10 cellular contexts compared by ENCODE assay signal in genomic region chr1:227730630-227731151, GRCh38. TPM values are rescaled to one million over a fixed set of nuclear protein-coding genes. Genes with fewer than 3 reads are reported as not detected.
A peak's percentile ranks its signal among the peaks of the same experiment; 100 is the strongest.
DNase-seq lines count a peak whose midpoint lies in the region; ATAC-seq and TF ChIP-seq lines count a peak whose summit lies in the region.
"Had no signal": no experiment of that assay in that cellular context is flagged by ENCODE, and none has a peak within 500 bp of the region (broad histone marks: within the 10 kb centered on the region; RNA-seq: fewer than 3 reads in every experiment).

No MANE protein-coding gene starts in this region.

- no peak for ATAC-seq in natural killer cell

- no peak overlapping the region for H2AFZ ChIP-seq in mammary epithelial cell (ENCODE audit: low read depth, low read length)
- no peak overlapping the region for H2AFZ ChIP-seq in PC-9
- no peak overlapping the region for H2AFZ ChIP-seq in hepatocyte

- H3K9me3 ChIP-seq in mammary epithelial cell (replicated peaks; ENCODE audit: insufficient read depth, low read length) (no peaks in the 10 kb centered on the region), PC-9 (ENCODE audit: insufficient read depth, low read depth) (peaks cover 11% of the 10 kb centered on the region; the same call in 1 of the 2 replicates), hepatocyte (ENCODE audit: low read depth) (no peaks in the 10 kb centered on the region), uterus (no peaks in the 10 kb centered on the region)

- H3K4me1 Mint-ChIP-seq in MCF 10A (ENCODE audit: insufficient read depth, unreplicated experiment) (peaks cover 42% of the 10 kb centered on the region), natural killer cell (peaks cover 20 to 36% of the 10 kb centered on the region in 2 donors)

- H4K20me1 ChIP-seq in mammary epithelial cell (ENCODE audit: insufficient read depth, low read length) (no peaks in the 10 kb centered on the region), PC-9 (ENCODE audit: insufficient read depth) (peaks cover 6% of the 10 kb centered on the region; the same call in 1 of the 2 replicates), hepatocyte (ENCODE audit: insufficient read depth, poor library complexity, severe bottlenecking) (peaks cover 3% of the 10 kb centered on the region)

- H3K9me3 Mint-ChIP-seq in MCF 10A (ENCODE audit: unreplicated experiment) (no peaks in the 10 kb centered on the region), natural killer cell (no peaks in the 10 kb centered on the region)

- CTCF ChIA-PET in MCF 10A (lab: Yijun Ruan, JAX): interaction anchor here (2.7 kb wide), 1 partner anchor 29 kb away, joined by 12 read pairs; no protein-coding TSS in a partner anchor
- CTCF ChIA-PET in mammary epithelial cell (lab: Charles Lee; ENCODE audit: low non-redundant PET): interaction anchor here (0.7 kb wide), 1 partner anchor 371 kb away, joined by 7 read pairs; no protein-coding TSS in a partner anchor
- CTCF ChIA-PET in PC-9 (lab: Charles Lee): interaction anchor here (1.3 kb wide), 1 partner anchor 35 kb away, joined by 3 read pairs; no protein-coding TSS in a partner anchor

- no peak for TF ChIP-seq POLR2A in uterus (IDR thresholded peaks at IDR 0.05)

- no peak overlapping the region for H3K9ac ChIP-seq in mammary epithelial cell (ENCODE audit: insufficient read depth, low read length)

- DNase-seq in MCF 10A (ENCODE audit: unreplicated experiment) (no peak), mammary epithelial cell (no peak), PC-9 (no peak), hepatocyte (ENCODE audit: low spot score) (no peak), uterus (no peak), GDM1 (lab: John Stamatoyannopoulos, UW) (no peak), natural killer cell (no peak), NCI-H345 (lab: John Stamatoyannopoulos, UW) (no peak)
- DNase-seq: NCI-H1436 treated with DMSO at 0.1 percent for 48 hours had no signal

- H3K27me3 Mint-ChIP-seq in MCF 10A (ENCODE audit: insufficient read depth, unreplicated experiment): no peaks in the 10 kb centered on the region
- H3K27me3 Mint-ChIP-seq in natural killer cell (ENCODE audit: low read depth in 2 of 2): peaks cover 7 to 10% of the 10 kb centered on the region in 2 donors

- BruUV-seq in MCF 10A (replicated peaks; lab: Mats Ljungman, UMichigan): no TSS peak
- no TSS peak for BruUV-seq in mammary epithelial cell (replicated peaks; lab: Mats Ljungman, UMichigan)
- no TSS peak for BruUV-seq in PC-9 (replicated peaks; lab: Mats Ljungman, UMichigan)

- H3F3A ChIP-seq in PC-9 (ENCODE audit: insufficient read depth, low read depth): peaks cover 18% of the 10 kb centered on the region; the same call in 1 of the 2 replicates

- no peak overlapping the region for H3K27ac ChIP-seq in mammary epithelial cell (ENCODE audit: insufficient read depth, low read depth, low read length)
- no peak overlapping the region for H3K27ac ChIP-seq in PC-9
- no peak overlapping the region for H3K27ac ChIP-seq in hepatocyte
- peak overlapping the region; percentile 4 to 13 for H3K27ac ChIP-seq in uterus
- H3K27ac ChIP-seq: brain microvascular endothelial cell had no signal

- H3K4me2 ChIP-seq in mammary epithelial cell (ENCODE audit: insufficient read depth, low read depth, low read length): no peak overlapping the region
- no peak overlapping the region for H3K4me2 ChIP-seq in PC-9
- peak overlapping the region; percentile 29 for H3K4me2 ChIP-seq in hepatocyte

- H3K27ac Mint-ChIP-seq in MCF 10A (ENCODE audit: low read depth, unreplicated experiment) (no peak overlapping the region), natural killer cell (peak overlapping the region in 1 of 2 donors; percentile 84)

- intact Hi-C loops in MCF 10A (cut with micrococcal nuclease): no loop called here
- intact Hi-C loops in mammary epithelial cell (cut with micrococcal nuclease): loop anchor here (1.0 kb wide), 1 partner anchor 216 kb away; no protein-coding TSS in a partner anchor
- intact Hi-C loops in PC-9 (cut with micrococcal nuclease; ENCODE audit: unreplicated experiment): no loop called here
- intact Hi-C loops in uterus (cut with DNase I; ENCODE audit: low total_unique reads): no loop called here
- intact Hi-C loops in natural killer cell (cut with micrococcal nuclease): no loop called here

- H3K79me2 ChIP-seq in mammary epithelial cell (ENCODE audit: insufficient read depth, low read length) (peaks cover 34% of the 10 kb centered on the region), PC-9 (ENCODE audit: low read depth) (peaks cover 22% of the 10 kb centered on the region), hepatocyte (peaks cover 24% of the 10 kb centered on the region)

- peaks cover 28% of the 10 kb centered on the region for H3K4me1 ChIP-seq in mammary epithelial cell (ENCODE audit: insufficient read depth, low read length)
- peaks cover 15% of the 10 kb centered on the region for H3K4me1 ChIP-seq in PC-9 (replicated peaks; ENCODE audit: insufficient read depth)
- H3K4me1 ChIP-seq in hepatocyte (ENCODE audit: insufficient read depth): peaks cover 25% of the 10 kb centered on the region
- H3K4me1 ChIP-seq in uterus: peaks cover 10 to 19% of the 10 kb centered on the region in 2 donors

- peaks cover 56% of the 10 kb centered on the region for H3K36me3 Mint-ChIP-seq in MCF 10A (ENCODE audit: insufficient read depth, unreplicated experiment)
- no peaks in the 10 kb centered on the region for H3K36me3 Mint-ChIP-seq in natural killer cell

- TF ChIP-seq CTCF in MCF 10A (IDR thresholded peaks at IDR 0.05; ENCODE audit: unreplicated experiment) (no peak), mammary epithelial cell (conservative IDR thresholded peaks at IDR 0.05 in 1 of 2, IDR thresholded peaks at IDR 0.05 in 1 of 2; ENCODE audit: extremely low read depth in 1 of 2, insufficient read depth in 1 of 2, low read depth in 1 of 2, low read length in 2 of 2) (no peak), PC-9 (conservative IDR thresholded peaks at IDR 0.05) (0 out of 2 replicates have a peak, but pooled peaks have one; percentile 6), hepatocyte (IDR thresholded peaks at IDR 0.05; ENCODE audit: poor library complexity) (no peak), uterus (IDR thresholded peaks at IDR 0.05) (no peak), natural killer cell (IDR thresholded peaks at IDR 0.05) (no peak)

- WGBS in mammary epithelial cell (ENCODE audit: low coverage, missing lambda C conversion rate): 43% methylated on average over 15 of the region's 16 CpGs
- WGBS in hepatocyte (ENCODE audit: low lambda C conversion rate, missing lambda C conversion rate): 84% methylated on average over 16 of the region's 16 CpGs

- in situ Hi-C loops in mammary epithelial cell (cut with MboI; ENCODE audit: low sequenced_read_pairs in 2 of 2): no loop called here

- H3K36me3 ChIP-seq in mammary epithelial cell (ENCODE audit: insufficient read depth, low read length): peaks cover 2% of the 10 kb centered on the region
- no peaks in the 10 kb centered on the region for H3K36me3 ChIP-seq in PC-9 (ENCODE audit: low read depth)
- H3K36me3 ChIP-seq in hepatocyte (replicated peaks; ENCODE audit: insufficient read depth, low read depth): no peaks in the 10 kb centered on the region
- no peaks in the 10 kb centered on the region for H3K36me3 ChIP-seq in uterus

- H3K27me3 ChIP-seq in mammary epithelial cell (ENCODE audit: insufficient read depth, low read length) (no peaks in the 10 kb centered on the region), PC-9 (ENCODE audit: insufficient read depth, low read depth) (no peaks in the 10 kb centered on the region), hepatocyte (no peaks in the 10 kb centered on the region), uterus (no peaks in the 10 kb centered on the region)
- H3K27me3 ChIP-seq: brain microvascular endothelial cell had no signal

- no peaks in the 10 kb centered on the region for H3K9me2 ChIP-seq in PC-9 (ENCODE audit: insufficient read depth)
- H3K9me2 ChIP-seq in hepatocyte (replicated peaks; ENCODE audit: insufficient read depth): no peaks in the 10 kb centered on the region

- H3K4me3 ChIP-seq in mammary epithelial cell (replicated peaks in 1 of 3; ENCODE audit: insufficient read depth in 1 of 3, low read depth in 2 of 3, low read length in 3 of 3) (no peak overlapping the region), PC-9 (no peak overlapping the region), hepatocyte (no peak overlapping the region), uterus (no peak overlapping the region)

- POLR2A ChIA-PET in MCF 10A (lab: Yijun Ruan, JAX) (interaction anchor here (0.7 to 2.3 kb wide), 6 partner anchors 14 to 218 kb away, joined by 3 to 7 read pairs (median 4); partner anchors contain the start of gene ZNF678), PC-9 (lab: Charles Lee; ENCODE audit: unreplicated experiment) (interaction anchor here (0.6 kb wide), 1 partner anchor 21 kb away, joined by 3 read pairs; no protein-coding TSS in a partner anchor)

- H3K4me3 Mint-ChIP-seq in MCF 10A (ENCODE audit: unreplicated experiment) (peak overlapping the region; percentile 93), natural killer cell (no peak overlapping the region)

- dilution Hi-C loops in mammary epithelial cell (cut with HindIII; ENCODE audit: low sequenced_read_pairs): no loop called here

RNA-seq across cellular contexts. Expression of gene JMJD4, which starts 4.4 kb away (rescaled TPM):
- total RNA-seq in MCF 10A (2022) (34.0 and 43.2 TPM in 2 replicates), mammary epithelial cell (10 to 100 TPM; 20.9 to 24.7 TPM), PC-9 (2021) (15.1 and 20.9 TPM in 2 replicates), hepatocyte (21.3 and 22.2 TPM in 2 replicates), uterus (10 to 100 TPM in 2 of 4 donors, 1 to 10 TPM in 2; 5.0 to 29.6 (median 15.7) TPM), natural killer cell (10 to 100 TPM in 2 of 3 donors, 1 to 10 TPM in 1; 8.8 to 12.4 (median 12.3) TPM)
- polyA plus RNA-seq in mammary epithelial cell (21.1 TPM), hepatocyte (31.2 and 32.9 TPM in 2 replicates)
- polyA minus RNA-seq in mammary epithelial cell: 26.3 TPM

RNA-seq across cellular contexts. Expression of gene SNAP47, which starts 4.5 kb away (rescaled TPM):
- total RNA-seq in MCF 10A (2022): 38.0 and 44.0 TPM in 2 replicates
- 10 to 100 TPM; 24.9 to 41.7 TPM for total RNA-seq in mammary epithelial cell
- 32.8 TPM for polyA plus RNA-seq in mammary epithelial cell
- 35.3 TPM for polyA minus RNA-seq in mammary epithelial cell
- total RNA-seq in PC-9 (2021): 66.3 and 70.2 TPM in 2 replicates
- 41.5 and 42.6 TPM in 2 replicates for total RNA-seq in hepatocyte
- 42.7 and 49.6 TPM in 2 replicates for polyA plus RNA-seq in hepatocyte
- total RNA-seq in uterus: 10 to 100 TPM; 33.3 to 75.5 (median 55.2) TPM
- 10 to 100 TPM; 19.0 to 24.2 (median 23.1) TPM for total RNA-seq in natural killer cell

Comparison
In these comparisons a context has a peak if more than half of its experiments do, and no peak if none do; other contexts are left out.
1. H3K27ac ChIP-seq: peak in uterus (2 of 2); none in mammary epithelial cell (single experiment), PC-9 (single experiment) and hepatocyte (single experiment).